In the genomic region with DNA sequence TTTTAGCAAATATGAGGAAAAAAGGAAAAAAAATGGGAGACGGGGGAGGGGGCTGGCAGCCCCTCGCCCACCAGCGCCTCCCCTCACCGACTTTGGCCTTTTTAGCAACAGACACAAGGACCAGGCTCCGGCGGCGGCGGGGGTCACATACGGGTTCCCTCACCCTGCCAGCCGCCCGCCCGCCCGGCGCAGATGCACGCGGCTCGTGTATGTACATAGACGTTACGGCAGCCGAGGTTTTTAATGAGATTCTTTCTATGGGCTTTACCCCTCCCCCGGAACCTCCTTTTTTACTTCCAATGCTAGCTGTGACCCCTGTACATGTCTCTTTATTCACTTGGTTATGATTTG, we compare ENCODE assay signal across 14 cellular contexts. TPM values are rescaled to one million over a fixed set of nuclear protein-coding genes. Genes with fewer than 3 reads are reported as not detected.
DNase-seq lines count a peak whose midpoint lies in the region; ATAC-seq and TF ChIP-seq lines count a peak whose summit lies in the region.
"Had no signal": no experiment of that assay in that cellular context is flagged by ENCODE, and none has a peak within 500 bp of the region (broad histone marks: within the 10 kb centered on the region; RNA-seq: fewer than 3 reads in every experiment).

No MANE protein-coding gene starts in this region.

- DNase-seq in activated naive CD8-positive, alpha-beta T cell treated with anti-CD3 and anti-CD28 coated beads for 36 hours, result no peak
- DNase-seq in activated naive CD8-positive, alpha-beta T cell treated with anti-CD3 and anti-CD28 coated beads, Interleukin-2, amount 50 U/mL, for 24 hours, result no peak
- DNase-seq in chondrocyte (ENCODE audit: low spot score), result peak; percentile 68
- peak in 3 of 5 donors; percentile 40 to 54 (median 51) for DNase-seq in ovary
- DNase-seq in mesenteric fat pad (ENCODE audit: low spot score), result no peak
- DNase-seq: amygdala; DMS53; effector memory CD4-positive, alpha-beta T cell; KG1; mammary epithelial cell; NCI-H1694 had no signal

- H3K9me3 ChIP-seq in ovary, result no peaks in the 10 kb centered on the region
- H3K9me3 ChIP-seq: tibial nerve had no signal

- intact Hi-C loops in ovary (cut with DNase I), result loop anchor here in 2 of 4 donors (2.0 to 10.0 kb wide), 3 partner anchors 19 to 111 kb away; a partner anchor contains a TSS

- H3K4me3 Mint-ChIP-seq in activated naive CD8-positive, alpha-beta T cell treated with anti-CD3 and anti-CD28 coated beads for 36 hours, result no peak overlapping the region
- H3K4me3 Mint-ChIP-seq in activated naive CD8-positive, alpha-beta T cell treated with anti-CD3 and anti-CD28 coated beads, Interleukin-2, amount 50 U/mL, for 24 hours, result no peak overlapping the region
- no peak overlapping the region for H3K4me3 Mint-ChIP-seq in chondrocyte (ENCODE audit: unreplicated experiment)

- TF ChIP-seq CTCF in chondrocyte (IDR thresholded peaks at IDR 0.05) (no peak), ovary (IDR thresholded peaks at IDR 0.05) (no peak)

- peaks cover 33% of the 10 kb centered on the region for H3K36me3 Mint-ChIP-seq in activated naive CD8-positive, alpha-beta T cell treated with anti-CD3 and anti-CD28 coated beads for 36 hours
- peaks cover 41% of the 10 kb centered on the region for H3K36me3 Mint-ChIP-seq in activated naive CD8-positive, alpha-beta T cell treated with anti-CD3 and anti-CD28 coated beads, Interleukin-2, amount 50 U/mL, for 24 hours (ENCODE audit: low read depth)
- peaks cover 14% of the 10 kb centered on the region for H3K36me3 Mint-ChIP-seq in chondrocyte (ENCODE audit: low read depth)

- H3K27ac Mint-ChIP-seq in activated naive CD8-positive, alpha-beta T cell treated with anti-CD3 and anti-CD28 coated beads for 36 hours, result peak overlapping the region; percentile 28
- H3K27ac Mint-ChIP-seq in activated naive CD8-positive, alpha-beta T cell treated with anti-CD3 and anti-CD28 coated beads, Interleukin-2, amount 50 U/mL, for 24 hours, result no peak overlapping the region
- H3K27ac Mint-ChIP-seq in chondrocyte (ENCODE audit: unreplicated experiment), result peak overlapping the region; percentile 33

- H3K4me1 Mint-ChIP-seq in activated naive CD8-positive, alpha-beta T cell treated with anti-CD3 and anti-CD28 coated beads for 36 hours, result peaks cover 40% of the 10 kb centered on the region
- H3K4me1 Mint-ChIP-seq in activated naive CD8-positive, alpha-beta T cell treated with anti-CD3 and anti-CD28 coated beads, Interleukin-2, amount 50 U/mL, for 24 hours, result peaks cover 39% of the 10 kb centered on the region
- H3K4me1 Mint-ChIP-seq in chondrocyte (ENCODE audit: low read depth), result peaks cover 5% of the 10 kb centered on the region

- TF ChIP-seq EP300 in ovary (IDR thresholded peaks at IDR 0.05), result no peak

- TF ChIP-seq POLR2A in ovary (IDR thresholded peaks at IDR 0.05), result no peak

- H3K27ac ChIP-seq in ovary, result no peak overlapping the region

- 81 to 86% (median 85%) methylated on average over 21 of the region's 21 CpGs for WGBS in ovary, 3 donors

- no peaks in the 10 kb centered on the region for H3K9me3 Mint-ChIP-seq in activated naive CD8-positive, alpha-beta T cell treated with anti-CD3 and anti-CD28 coated beads for 36 hours
- no peaks in the 10 kb centered on the region for H3K9me3 Mint-ChIP-seq in activated naive CD8-positive, alpha-beta T cell treated with anti-CD3 and anti-CD28 coated beads, Interleukin-2, amount 50 U/mL, for 24 hours
- H3K9me3 Mint-ChIP-seq in chondrocyte (ENCODE audit: low read depth), result no peaks in the 10 kb centered on the region

- H3K27me3 ChIP-seq in ovary, result no peaks in the 10 kb centered on the region
- H3K27me3 ChIP-seq: tibial nerve had no signal

- H3K4me1 ChIP-seq in ovary (ENCODE audit: insufficient read depth), result peaks cover 6% of the 10 kb centered on the region

- ATAC-seq in activated naive CD8-positive, alpha-beta T cell treated with anti-CD3 and anti-CD28 coated beads, Interleukin-2, amount 50 U/mL, for 24 hours, result no peak
- no peak for ATAC-seq in GM21360 (IDR thresholded peaks at IDR 0.05; ENCODE audit: unreplicated experiment)
- ATAC-seq: sciatic nerve had no signal

- H3K4me3 ChIP-seq in ovary, result no peak overlapping the region
- H3K4me3 ChIP-seq: tibial nerve had no signal

- no peaks in the 10 kb centered on the region for H3K27me3 Mint-ChIP-seq in activated naive CD8-positive, alpha-beta T cell treated with anti-CD3 and anti-CD28 coated beads for 36 hours
- no peaks in the 10 kb centered on the region for H3K27me3 Mint-ChIP-seq in activated naive CD8-positive, alpha-beta T cell treated with anti-CD3 and anti-CD28 coated beads, Interleukin-2, amount 50 U/mL, for 24 hours
- no peaks in the 10 kb centered on the region for H3K27me3 Mint-ChIP-seq in chondrocyte (ENCODE audit: low read depth)

- no peaks in the 10 kb centered on the region for H3K36me3 ChIP-seq in ovary

RNA-seq across cellular contexts. Expression of a gene that starts 1.2 kb away (rescaled TPM):
- total RNA-seq in activated naive CD8-positive, alpha-beta T cell treated with anti-CD3 and anti-CD28 coated beads for 36 hours, result 1 to 10 TPM; 4.2 to 4.8 TPM
- 1.6 to 1.9 TPM (median 1.8 TPM) in 3 replicates for total RNA-seq in chondrocyte
- total RNA-seq in ovary, result 10 to 100 TPM in 3 of 7 donors, 1 to 10 TPM in 4; 2.1 to 11.9 (median 8.2) TPM
- polyA plus RNA-seq in ovary, result 10 to 100 TPM in 1 of 2 donors, 1 to 10 TPM in 1; 5.5 to 17.8 TPM
- 34.2 TPM for total RNA-seq in mesenteric fat pad

RNA-seq across cellular contexts. Expression of a gene that starts 3.7 kb away (rescaled TPM):
- 10 to 100 TPM; 65.2 to 66.6 TPM for total RNA-seq in activated naive CD8-positive, alpha-beta T cell treated with anti-CD3 and anti-CD28 coated beads for 36 hours
- total RNA-seq in chondrocyte, result 52.9 to 94.6 TPM (median 57.5 TPM) in 3 replicates
- total RNA-seq in ovary, result 10 to 100 TPM; 46.4 to 82.8 (median 54.6) TPM
- polyA plus RNA-seq in ovary, result 10 to 100 TPM in 1 of 2 donors, 1 to 10 TPM in 1; 4.6 to 59.1 TPM
- total RNA-seq in mesenteric fat pad, result 68.3 TPM

RNA-seq across cellular contexts. Expression of a gene that starts 4.1 kb away (rescaled TPM):
- 10 to 100 TPM; 18.6 to 20.1 TPM for total RNA-seq in activated naive CD8-positive, alpha-beta T cell treated with anti-CD3 and anti-CD28 coated beads for 36 hours
- total RNA-seq in chondrocyte (6.9 to 10.5 TPM (median 8.6 TPM) in 3 replicates), ovary (10 to 100 TPM in 6 of 7 donors, 1 to 10 TPM in 1; 7.0 to 18.8 (median 16.1) TPM), mesenteric fat pad (16.7 TPM)
- polyA plus RNA-seq in ovary, result 10 to 100 TPM; 10.8 to 22.2 TPM

RNA-seq across cellular contexts. Expression of a gene that starts 19.7 kb away (rescaled TPM):
- total RNA-seq in activated naive CD8-positive, alpha-beta T cell treated with anti-CD3 and anti-CD28 coated beads for 36 hours, result 10 to 100 TPM; 44.5 to 47.6 TPM
- total RNA-seq in chondrocyte, result 36.6 to 38.2 TPM (median 37.4 TPM) in 3 replicates
- total RNA-seq in ovary, result 10 to 100 TPM; 13.7 to 80.8 (median 71.9) TPM
- polyA plus RNA-seq in ovary, result 10 to 100 TPM in 1 of 2 donors, 1 to 10 TPM in 1; 9.1 to 36.9 TPM
- 92.5 TPM for total RNA-seq in mesenteric fat pad

RNA-seq across cellular contexts. Expression of a gene that starts 34.9 kb away (rescaled TPM):
- 100 to 1,000 TPM; 123 to 129 TPM for total RNA-seq in activated naive CD8-positive, alpha-beta T cell treated with anti-CD3 and anti-CD28 coated beads for 36 hours
- total RNA-seq in chondrocyte (129 to 138 TPM (median 134 TPM) in 3 replicates), ovary (100 to 1,000 TPM in 4 of 7 donors, 10 to 100 TPM in 3; 65.7 to 145 (median 114) TPM), mesenteric fat pad (40.9 TPM)
- 100 to 1,000 TPM in 1 of 2 donors, 10 to 100 TPM in 1; 87.2 to 100 TPM for polyA plus RNA-seq in ovary

Comparison
In these comparisons a context has a peak if more than half of its experiments do, and no peak if none do; other contexts are left out.
1. DNase-seq: peak in chondrocyte (single experiment) and ovary (3 of 5); none in activated naive CD8-positive, alpha-beta T cell treated with anti-CD3 and anti-CD28 coated beads for 36 hours (single experiment), activated naive CD8-positive, alpha-beta T cell treated with anti-CD3 and anti-CD28 coated beads, Interleukin-2, amount 50 U/mL, for 24 hours (single experiment) and mesenteric fat pad (single experiment).